Comparison of ENCODE assay signal across 24 cellular contexts in genomic region chr7:127151379-127151778, GRCh38.
"Had no signal": no experiment of that assay in that cellular context is flagged by ENCODE, and none has a peak within 500 bp of the region (broad histone marks: within the 10 kb centered on the region; RNA-seq: fewer than 3 reads in every experiment).

No MANE protein-coding gene starts in this region.

- H3K36me3 ChIP-seq: colonic mucosa, esophagus muscularis mucosa, esophagus squamous epithelium, gastrocnemius medialis, gastroesophageal sphincter, heart left ventricle, heart right ventricle had no signal

- H3K27ac ChIP-seq: colonic mucosa, coronary artery, dorsolateral prefrontal cortex, epithelial cell of prostate, esophagus muscularis mucosa, esophagus squamous epithelium, foreskin keratinocyte, gastrocnemius medialis, gastroesophageal sphincter, heart left ventricle, heart right ventricle, hepatocyte had no signal

- H3K9me3 ChIP-seq: colonic mucosa, esophagus muscularis mucosa, esophagus squamous epithelium, gastrocnemius medialis, gastroesophageal sphincter, heart left ventricle, heart right ventricle had no signal

- H3K4me2 ChIP-seq: hepatocyte had no signal

- H3K4me3 ChIP-seq: colonic mucosa, coronary artery, dorsolateral prefrontal cortex, esophagus muscularis mucosa, esophagus squamous epithelium, gastrocnemius medialis, gastroesophageal sphincter, heart left ventricle, heart right ventricle, hepatocyte had no signal

- ATAC-seq: effector memory CD8-positive, alpha-beta T cell; esophagus mucosa; foreskin keratinocyte; gastrocnemius medialis; gastroesophageal sphincter; heart left ventricle; heart right ventricle had no signal

- H3K27me3 ChIP-seq: colonic mucosa, esophagus squamous epithelium, foreskin keratinocyte, gastrocnemius medialis, heart left ventricle, hepatocyte had no signal

- H3K79me2 ChIP-seq: hepatocyte had no signal

- H3K4me1 ChIP-seq: colonic mucosa, esophagus muscularis mucosa, esophagus squamous epithelium, foreskin keratinocyte, gastrocnemius medialis, gastroesophageal sphincter, heart left ventricle, heart right ventricle had no signal

- H2AFZ ChIP-seq: hepatocyte had no signal

- DNase-seq: colonic mucosa; cortex of kidney; dermis blood vessel endothelial cell; dorsolateral prefrontal cortex; effector CD4-positive, alpha-beta T cell; effector CD8-positive, alpha-beta T cell; effector memory CD4-positive, alpha-beta T cell; effector memory CD8-positive, alpha-beta T cell; erythroblast; esophagus squamous epithelium; foreskin fibroblast; foreskin keratinocyte; foreskin melanocyte; gastrocnemius medialis; glutamatergic neuron; head of caudate nucleus; heart left ventricle; heart right ventricle had no signal
